In the genomic region with DNA sequence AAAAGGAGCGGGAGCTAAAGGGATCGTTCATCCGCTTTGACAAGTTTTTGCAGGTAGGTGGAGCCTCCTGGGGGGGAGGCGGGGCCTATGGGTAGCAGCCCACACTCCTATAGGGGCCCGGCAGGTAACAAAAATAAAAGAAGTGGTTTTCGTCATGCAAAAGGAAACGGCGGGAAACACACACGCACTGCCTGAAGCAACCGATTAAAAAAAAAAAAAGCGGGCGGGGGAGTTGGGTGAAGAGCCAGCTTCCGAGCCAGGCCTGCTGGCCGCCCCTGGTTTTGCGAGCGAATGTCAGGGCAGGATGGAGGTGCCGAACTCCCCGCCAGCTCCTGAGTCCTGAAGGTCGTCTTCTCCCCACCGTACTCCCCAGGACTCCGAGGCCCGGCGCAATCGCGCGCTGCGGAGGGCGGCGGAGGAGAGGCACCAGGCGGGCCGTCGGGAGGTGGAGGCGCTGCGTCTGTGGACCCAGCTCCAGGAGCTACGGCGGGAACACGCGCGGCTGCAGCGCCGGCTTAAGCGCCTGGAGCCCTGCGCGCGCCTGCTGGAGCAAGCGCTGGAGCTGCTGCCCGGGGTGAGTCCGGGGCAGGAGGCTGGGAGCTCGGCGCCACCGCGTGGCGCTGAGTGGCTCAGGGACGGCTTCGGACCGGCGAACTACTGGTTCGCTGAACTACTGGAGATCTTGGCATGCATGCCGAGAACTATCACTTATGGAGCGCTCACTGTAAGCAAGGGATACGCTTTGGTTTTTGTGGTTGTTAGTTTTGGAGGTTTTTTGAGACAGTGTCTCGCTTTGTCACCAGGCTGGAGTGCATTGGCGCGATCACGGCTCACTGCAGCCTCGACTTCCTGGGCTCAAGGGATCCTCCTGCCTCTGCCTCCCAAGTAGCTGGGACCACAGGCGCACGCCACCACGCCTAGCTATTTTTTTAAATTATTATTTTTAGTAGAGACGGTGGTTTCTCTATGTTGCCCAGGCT, we compare ENCODE assay signal across 1 cellular context.
TF ChIP-seq lines count a peak whose summit lies in the region.

No MANE protein-coding gene starts in this region.

TF ChIP-seq in H1, 55 proteins besides CTCF, POLR2A, EP300 and RAD21:
- no peak for TF ChIP-seq TCF12 (IDR thresholded peaks at IDR 0.05; ENCODE audit: low read depth, low read length)
- no peak for TF ChIP-seq SRF (IDR thresholded peaks at IDR 0.05; ENCODE audit: low read depth, low read length)
- TF ChIP-seq NRF1 (IDR thresholded peaks at IDR 0.05; ENCODE audit: low read depth, low read length): no peak
- no peak for TF ChIP-seq KDM1A (IDR thresholded peaks at IDR 0.05; ENCODE audit: borderline replicate concordance, low read length)
- TF ChIP-seq SIN3A (conservative IDR thresholded peaks at IDR 0.05 in 1 of 2, IDR thresholded peaks at IDR 0.05 in 1 of 2; ENCODE audit: low read depth in 1 of 2, low read length in 2 of 2): 0 out of 4 replicates have a peak, but pooled peaks of 1 of the 2 experiments have one; percentile 42
- TF ChIP-seq MAFK (IDR thresholded peaks at IDR 0.05; ENCODE audit: low read depth, low read length): no peak
- TF ChIP-seq CHD1 (IDR thresholded peaks at IDR 0.05; ENCODE audit: low read depth, low read length): no peak
- TF ChIP-seq, protein P1, sequence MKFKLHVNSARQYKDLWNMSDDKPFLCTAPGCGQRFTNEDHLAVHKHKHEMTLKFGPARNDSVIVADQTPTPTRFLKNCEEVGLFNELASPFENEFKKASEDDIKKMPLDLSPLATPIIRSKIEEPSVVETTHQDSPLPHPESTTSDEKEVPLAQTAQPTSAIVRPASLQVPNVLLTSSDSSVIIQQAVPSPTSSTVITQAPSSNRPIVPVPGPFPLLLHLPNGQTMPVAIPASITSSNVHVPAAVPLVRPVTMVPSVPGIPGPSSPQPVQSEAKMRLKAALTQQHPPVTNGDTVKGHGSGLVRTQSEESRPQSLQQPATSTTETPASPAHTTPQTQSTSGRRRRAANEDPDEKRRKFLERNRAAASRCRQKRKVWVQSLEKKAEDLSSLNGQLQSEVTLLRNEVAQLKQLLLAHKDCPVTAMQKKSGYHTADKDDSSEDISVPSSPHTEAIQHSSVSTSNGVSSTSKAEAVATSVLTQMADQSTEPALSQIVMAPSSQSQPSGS (IDR thresholded peaks at IDR 0.05; ENCODE audit: low read length): no peak
- TF ChIP-seq CBX5 (IDR thresholded peaks at IDR 0.05; ENCODE audit: low read depth, low read length): no peak
- TF ChIP-seq SIRT6 (IDR thresholded peaks at IDR 0.05; ENCODE audit: low read length): no peak
- 0 out of 2 replicates have a peak, but pooled peaks have one; percentile 28 for TF ChIP-seq PHF8 (conservative IDR thresholded peaks at IDR 0.05; ENCODE audit: low read depth, low read length)
- TF ChIP-seq YY1 (IDR thresholded peaks at IDR 0.05; ENCODE audit: low read depth, low read length): no peak
- no peak for TF ChIP-seq BCL11A (IDR thresholded peaks at IDR 0.05; ENCODE audit: low read depth in 2 of 2, low read length in 2 of 2)
- TF ChIP-seq, protein P2, sequence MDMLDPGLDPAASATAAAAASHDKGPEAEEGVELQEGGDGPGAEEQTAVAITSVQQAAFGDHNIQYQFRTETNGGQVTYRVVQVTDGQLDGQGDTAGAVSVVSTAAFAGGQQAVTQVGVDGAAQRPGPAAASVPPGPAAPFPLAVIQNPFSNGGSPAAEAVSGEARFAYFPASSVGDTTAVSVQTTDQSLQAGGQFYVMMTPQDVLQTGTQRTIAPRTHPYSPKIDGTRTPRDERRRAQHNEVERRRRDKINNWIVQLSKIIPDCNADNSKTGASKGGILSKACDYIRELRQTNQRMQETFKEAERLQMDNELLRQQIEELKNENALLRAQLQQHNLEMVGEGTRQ (IDR thresholded peaks at IDR 0.05; ENCODE audit: low read length): no peak
- TF ChIP-seq CREB1 (IDR thresholded peaks at IDR 0.05): no peak
- no peak for TF ChIP-seq CEBPB (IDR thresholded peaks at IDR 0.05; ENCODE audit: low read depth, low read length)
- no peak for TF ChIP-seq NANOG (IDR thresholded peaks at IDR 0.05; ENCODE audit: insufficient read depth, low read depth, low read length, poor library complexity, severe bottlenecking)
- TF ChIP-seq HDAC6 (IDR thresholded peaks at IDR 0.05; ENCODE audit: low read depth, low read length): no peak
- TF ChIP-seq KDM4A (IDR thresholded peaks at IDR 0.05; ENCODE audit: low read depth, low read length, severe bottlenecking): peak; percentile 87
- no peak for TF ChIP-seq POU5F1 (IDR thresholded peaks at IDR 0.05; ENCODE audit: low read depth, low read length)
- TF ChIP-seq BACH1 (IDR thresholded peaks at IDR 0.05; ENCODE audit: low read length): peak; percentile 52; the same call in 1 of the 2 replicates
- TF ChIP-seq RFX5 (IDR thresholded peaks at IDR 0.05; ENCODE audit: borderline replicate concordance, low read depth, low read length): no peak
- TF ChIP-seq TAF1 (IDR thresholded peaks at IDR 0.05; ENCODE audit: low read depth, low read length): 0 out of 2 replicates have a peak, but pooled peaks have one; percentile 36
- TF ChIP-seq BRCA1 (IDR thresholded peaks at IDR 0.05; ENCODE audit: low read depth, low read length): no peak
- no peak for TF ChIP-seq CHD2 (IDR thresholded peaks at IDR 0.05; ENCODE audit: low read length)
- no peak for TF ChIP-seq SIX5 (IDR thresholded peaks at IDR 0.05; ENCODE audit: low read depth, low read length)
- TF ChIP-seq, protein P3, sequence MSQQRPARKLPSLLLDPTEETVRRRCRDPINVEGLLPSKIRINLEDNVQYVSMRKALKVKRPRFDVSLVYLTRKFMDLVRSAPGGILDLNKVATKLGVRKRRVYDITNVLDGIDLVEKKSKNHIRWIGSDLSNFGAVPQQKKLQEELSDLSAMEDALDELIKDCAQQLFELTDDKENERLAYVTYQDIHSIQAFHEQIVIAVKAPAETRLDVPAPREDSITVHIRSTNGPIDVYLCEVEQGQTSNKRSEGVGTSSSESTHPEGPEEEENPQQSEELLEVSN (IDR thresholded peaks at IDR 0.05): peak; percentile 83
- TF ChIP-seq SUZ12 (IDR thresholded peaks at IDR 0.05; ENCODE audit: low read length): no peak
- no peak for TF ChIP-seq CBX8 (IDR thresholded peaks at IDR 0.05; ENCODE audit: borderline replicate concordance, low read depth, low read length)
- no peak for TF ChIP-seq POLR2AphosphoS5 (IDR thresholded peaks at IDR 0.05; ENCODE audit: low read depth, low read length)
- TF ChIP-seq TEAD4 (IDR thresholded peaks at IDR 0.05; ENCODE audit: low read depth, low read length): no peak
- no peak for TF ChIP-seq JUN (IDR thresholded peaks at IDR 0.05; ENCODE audit: low read depth, low read length)
- TF ChIP-seq EGR1 (IDR thresholded peaks at IDR 0.05; ENCODE audit: borderline replicate concordance, low read depth, low read length): no peak
- no peak for TF ChIP-seq ZNF274 (IDR thresholded peaks at IDR 0.05; ENCODE audit: borderline replicate concordance, extremely low read depth, low read length)
- TF ChIP-seq, protein P4, sequence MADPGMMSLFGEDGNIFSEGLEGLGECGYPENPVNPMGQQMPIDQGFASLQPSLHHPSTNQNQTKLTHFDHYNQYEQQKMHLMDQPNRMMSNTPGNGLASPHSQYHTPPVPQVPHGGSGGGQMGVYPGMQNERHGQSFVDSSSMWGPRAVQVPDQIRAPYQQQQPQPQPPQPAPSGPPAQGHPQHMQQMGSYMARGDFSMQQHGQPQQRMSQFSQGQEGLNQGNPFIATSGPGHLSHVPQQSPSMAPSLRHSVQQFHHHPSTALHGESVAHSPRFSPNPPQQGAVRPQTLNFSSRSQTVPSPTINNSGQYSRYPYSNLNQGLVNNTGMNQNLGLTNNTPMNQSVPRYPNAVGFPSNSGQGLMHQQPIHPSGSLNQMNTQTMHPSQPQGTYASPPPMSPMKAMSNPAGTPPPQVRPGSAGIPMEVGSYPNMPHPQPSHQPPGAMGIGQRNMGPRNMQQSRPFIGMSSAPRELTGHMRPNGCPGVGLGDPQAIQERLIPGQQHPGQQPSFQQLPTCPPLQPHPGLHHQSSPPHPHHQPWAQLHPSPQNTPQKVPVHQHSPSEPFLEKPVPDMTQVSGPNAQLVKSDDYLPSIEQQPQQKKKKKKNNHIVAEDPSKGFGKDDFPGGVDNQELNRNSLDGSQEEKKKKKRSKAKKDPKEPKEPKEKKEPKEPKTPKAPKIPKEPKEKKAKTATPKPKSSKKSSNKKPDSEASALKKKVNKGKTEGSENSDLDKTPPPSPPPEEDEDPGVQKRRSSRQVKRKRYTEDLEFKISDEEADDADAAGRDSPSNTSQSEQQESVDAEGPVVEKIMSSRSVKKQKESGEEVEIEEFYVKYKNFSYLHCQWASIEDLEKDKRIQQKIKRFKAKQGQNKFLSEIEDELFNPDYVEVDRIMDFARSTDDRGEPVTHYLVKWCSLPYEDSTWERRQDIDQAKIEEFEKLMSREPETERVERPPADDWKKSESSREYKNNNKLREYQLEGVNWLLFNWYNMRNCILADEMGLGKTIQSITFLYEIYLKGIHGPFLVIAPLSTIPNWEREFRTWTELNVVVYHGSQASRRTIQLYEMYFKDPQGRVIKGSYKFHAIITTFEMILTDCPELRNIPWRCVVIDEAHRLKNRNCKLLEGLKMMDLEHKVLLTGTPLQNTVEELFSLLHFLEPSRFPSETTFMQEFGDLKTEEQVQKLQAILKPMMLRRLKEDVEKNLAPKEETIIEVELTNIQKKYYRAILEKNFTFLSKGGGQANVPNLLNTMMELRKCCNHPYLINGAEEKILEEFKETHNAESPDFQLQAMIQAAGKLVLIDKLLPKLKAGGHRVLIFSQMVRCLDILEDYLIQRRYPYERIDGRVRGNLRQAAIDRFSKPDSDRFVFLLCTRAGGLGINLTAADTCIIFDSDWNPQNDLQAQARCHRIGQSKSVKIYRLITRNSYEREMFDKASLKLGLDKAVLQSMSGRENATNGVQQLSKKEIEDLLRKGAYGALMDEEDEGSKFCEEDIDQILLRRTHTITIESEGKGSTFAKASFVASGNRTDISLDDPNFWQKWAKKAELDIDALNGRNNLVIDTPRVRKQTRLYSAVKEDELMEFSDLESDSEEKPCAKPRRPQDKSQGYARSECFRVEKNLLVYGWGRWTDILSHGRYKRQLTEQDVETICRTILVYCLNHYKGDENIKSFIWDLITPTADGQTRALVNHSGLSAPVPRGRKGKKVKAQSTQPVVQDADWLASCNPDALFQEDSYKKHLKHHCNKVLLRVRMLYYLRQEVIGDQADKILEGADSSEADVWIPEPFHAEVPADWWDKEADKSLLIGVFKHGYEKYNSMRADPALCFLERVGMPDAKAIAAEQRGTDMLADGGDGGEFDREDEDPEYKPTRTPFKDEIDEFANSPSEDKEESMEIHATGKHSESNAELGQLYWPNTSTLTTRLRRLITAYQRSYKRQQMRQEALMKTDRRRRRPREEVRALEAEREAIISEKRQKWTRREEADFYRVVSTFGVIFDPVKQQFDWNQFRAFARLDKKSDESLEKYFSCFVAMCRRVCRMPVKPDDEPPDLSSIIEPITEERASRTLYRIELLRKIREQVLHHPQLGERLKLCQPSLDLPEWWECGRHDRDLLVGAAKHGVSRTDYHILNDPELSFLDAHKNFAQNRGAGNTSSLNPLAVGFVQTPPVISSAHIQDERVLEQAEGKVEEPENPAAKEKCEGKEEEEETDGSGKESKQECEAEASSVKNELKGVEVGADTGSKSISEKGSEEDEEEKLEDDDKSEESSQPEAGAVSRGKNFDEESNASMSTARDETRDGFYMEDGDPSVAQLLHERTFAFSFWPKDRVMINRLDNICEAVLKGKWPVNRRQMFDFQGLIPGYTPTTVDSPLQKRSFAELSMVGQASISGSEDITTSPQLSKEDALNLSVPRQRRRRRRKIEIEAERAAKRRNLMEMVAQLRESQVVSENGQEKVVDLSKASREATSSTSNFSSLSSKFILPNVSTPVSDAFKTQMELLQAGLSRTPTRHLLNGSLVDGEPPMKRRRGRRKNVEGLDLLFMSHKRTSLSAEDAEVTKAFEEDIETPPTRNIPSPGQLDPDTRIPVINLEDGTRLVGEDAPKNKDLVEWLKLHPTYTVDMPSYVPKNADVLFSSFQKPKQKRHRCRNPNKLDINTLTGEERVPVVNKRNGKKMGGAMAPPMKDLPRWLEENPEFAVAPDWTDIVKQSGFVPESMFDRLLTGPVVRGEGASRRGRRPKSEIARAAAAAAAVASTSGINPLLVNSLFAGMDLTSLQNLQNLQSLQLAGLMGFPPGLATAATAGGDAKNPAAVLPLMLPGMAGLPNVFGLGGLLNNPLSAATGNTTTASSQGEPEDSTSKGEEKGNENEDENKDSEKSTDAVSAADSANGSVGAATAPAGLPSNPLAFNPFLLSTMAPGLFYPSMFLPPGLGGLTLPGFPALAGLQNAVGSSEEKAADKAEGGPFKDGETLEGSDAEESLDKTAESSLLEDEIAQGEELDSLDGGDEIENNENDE (IDR thresholded peaks at IDR 0.05; ENCODE audit: insufficient replicate concordance, low read length): no peak
- TF ChIP-seq, protein P5, sequence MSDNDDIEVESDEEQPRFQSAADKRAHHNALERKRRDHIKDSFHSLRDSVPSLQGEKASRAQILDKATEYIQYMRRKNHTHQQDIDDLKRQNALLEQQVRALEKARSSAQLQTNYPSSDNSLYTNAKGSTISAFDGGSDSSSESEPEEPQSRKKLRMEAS (IDR thresholded peaks at IDR 0.05): peak; percentile 86
- TF ChIP-seq GTF2F1 (IDR thresholded peaks at IDR 0.05; ENCODE audit: borderline replicate concordance, low read depth, low read length): no peak
- no peak for TF ChIP-seq TAF7 (optimal IDR thresholded peaks at IDR 0.05; ENCODE audit: borderline replicate concordance, low read depth, low read length)
- 0 out of 4 replicates have a peak, but pooled peaks of 1 of the 2 experiments have one; percentile 9 for TF ChIP-seq HDAC2 (IDR thresholded peaks at IDR 0.05; ENCODE audit: borderline replicate concordance in 1 of 2, low read depth in 2 of 2, low read length in 2 of 2)
- no peak for TF ChIP-seq GABPA (IDR thresholded peaks at IDR 0.05; ENCODE audit: borderline replicate concordance, insufficient read depth, low read length)
- TF ChIP-seq SP2 (IDR thresholded peaks at IDR 0.05; ENCODE audit: low read length): no peak
- peak; percentile 85; the same call in 1 of the 2 replicates for TF ChIP-seq RBBP5 (IDR thresholded peaks at IDR 0.05; ENCODE audit: borderline replicate concordance, low read depth, low read length)
- TF ChIP-seq TBP (IDR thresholded peaks at IDR 0.05; ENCODE audit: low read depth, low read length): peak; percentile 54; the same call in 1 of the 2 replicates
- TF ChIP-seq CTBP2 (IDR thresholded peaks at IDR 0.05; ENCODE audit: borderline replicate concordance, insufficient read depth, insufficient read length, low read length): no peak
- no peak for TF ChIP-seq ASH2L (IDR thresholded peaks at IDR 0.05; ENCODE audit: low read length)
- TF ChIP-seq SP1 (IDR thresholded peaks at IDR 0.05; ENCODE audit: low read depth, low read length): no peak
- TF ChIP-seq, protein P6, sequence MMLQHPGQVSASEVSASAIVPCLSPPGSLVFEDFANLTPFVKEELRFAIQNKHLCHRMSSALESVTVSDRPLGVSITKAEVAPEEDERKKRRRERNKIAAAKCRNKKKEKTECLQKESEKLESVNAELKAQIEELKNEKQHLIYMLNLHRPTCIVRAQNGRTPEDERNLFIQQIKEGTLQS (IDR thresholded peaks at IDR 0.05; ENCODE audit: insufficient read depth, low read depth, low read length): no peak
TF ChIP-seq in H1: peak in this region for 10.
